8 cellular contexts compared by ENCODE assay signal in the genomic region with DNA sequence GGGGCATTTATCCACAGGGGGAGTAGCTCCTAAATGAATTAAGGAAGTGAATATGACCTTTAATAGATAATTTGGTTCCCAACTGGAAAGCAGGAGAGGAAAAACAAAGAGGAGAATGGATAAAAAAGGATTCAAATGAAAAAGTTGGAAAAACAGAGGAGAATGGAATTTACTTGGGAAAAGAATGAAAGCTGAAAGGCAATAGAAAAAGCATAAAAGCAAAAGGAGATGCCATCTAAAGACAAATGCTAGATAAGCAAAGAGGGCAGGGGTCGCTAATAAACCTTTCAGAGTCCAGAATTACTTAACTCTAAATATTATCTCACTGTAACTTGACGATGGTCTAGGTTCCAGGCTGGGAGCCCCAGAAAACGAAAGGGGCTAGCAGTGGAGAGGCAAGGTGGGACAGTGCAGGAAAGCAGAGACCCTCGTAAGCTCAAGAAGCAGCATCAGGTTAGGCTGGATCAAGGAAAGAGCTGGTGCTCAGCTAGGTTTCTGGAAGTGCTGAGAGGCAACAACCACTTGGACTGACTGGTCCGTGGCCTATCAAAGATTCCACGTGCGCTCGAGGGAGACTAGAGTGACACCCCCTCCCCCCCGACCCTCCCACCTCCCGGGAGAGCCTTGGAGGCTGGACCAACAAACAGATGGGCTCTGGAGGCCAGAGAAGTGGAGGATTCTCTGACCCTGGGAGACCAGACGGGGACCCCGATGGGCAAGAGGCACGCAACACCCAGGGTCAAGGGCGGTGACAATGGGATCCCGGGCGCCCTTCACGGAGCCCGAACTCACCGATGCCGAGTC. TPM values are rescaled to one million over a fixed set of nuclear protein-coding genes. Genes with fewer than 3 reads are reported as not detected.
DNase-seq lines count a peak whose midpoint lies in the region; ATAC-seq and TF ChIP-seq lines count a peak whose summit lies in the region.

No MANE protein-coding gene starts in this region.

- H3K9me3 Mint-ChIP-seq in activated CD8-positive, alpha-beta memory T cell treated with anti-CD3 and anti-CD28 coated beads, Interleukin-2, amount 10 ng/mL, durations not matched to agents 7 days and 5 days (ENCODE audit: low read depth), result no peaks in the 10 kb centered on the region

- no peaks in the 10 kb centered on the region for H3K9me3 ChIP-seq in prostate gland

- H3K36me3 Mint-ChIP-seq in activated CD8-positive, alpha-beta memory T cell treated with anti-CD3 and anti-CD28 coated beads, Interleukin-2, amount 10 ng/mL, durations not matched to agents 7 days and 5 days, result no peaks in the 10 kb centered on the region

- no peak for DNase-seq in activated CD8-positive, alpha-beta memory T cell treated with anti-CD3 and anti-CD28 coated beads, Interleukin-2, amount 10 ng/mL, durations not matched to agents 7 days and 5 days
- no peak for DNase-seq in activated CD8-positive, alpha-beta memory T cell treated with anti-CD3 and anti-CD28 coated beads, Interleukin-2, amount 50 U/mL, for 48 hours
- DNase-seq in SK-MEL-5 (ENCODE audit: low read depth, low spot score) (peak; percentile 42), fibroblast of mammary gland (ENCODE audit: low read depth) (no peak), prostate gland (ENCODE audit: low spot score) (no peak), foreskin melanocyte (no peak), cortex of kidney (lab: John Stamatoyannopoulos, UW) (no peak)

- H3K27ac Mint-ChIP-seq in activated CD8-positive, alpha-beta memory T cell treated with anti-CD3 and anti-CD28 coated beads, Interleukin-2, amount 10 ng/mL, durations not matched to agents 7 days and 5 days, result no peak overlapping the region

- no peak for ATAC-seq in activated CD8-positive, alpha-beta memory T cell treated with anti-CD3 and anti-CD28 coated beads, Interleukin-2, amount 10 ng/mL, durations not matched to agents 7 days and 5 days
- no peak for ATAC-seq in HG03354 (IDR thresholded peaks at IDR 0.05; ENCODE audit: poor library complexity, severe bottlenecking, unreplicated experiment)

- H3K36me3 ChIP-seq in prostate gland, result no peaks in the 10 kb centered on the region

- TF ChIP-seq POLR2A in prostate gland (IDR thresholded peaks at IDR 0.05), result no peak

- intact Hi-C loops in prostate gland (cut with DNase I), result loop anchor here (5.0 kb wide), 2 partner anchors 72 to 118 kb away; partner anchors contain the start of gene LRRK2

- peak overlapping the region; percentile 74 to 78 for H3K27ac ChIP-seq in prostate gland

- H3K4me3 ChIP-seq in fibroblast of mammary gland (ENCODE audit: control insufficient read depth, low read depth, low read length) (peak overlapping the region; percentile 67), prostate gland (peak overlapping the region; percentile 69 to 87)

- peaks cover 35% of the 10 kb centered on the region for H3K4me1 Mint-ChIP-seq in activated CD8-positive, alpha-beta memory T cell treated with anti-CD3 and anti-CD28 coated beads, Interleukin-2, amount 10 ng/mL, durations not matched to agents 7 days and 5 days

- 21% methylated on average over 20 of the region's 20 CpGs for WGBS in prostate gland

- CTCF ChIA-PET in activated CD8-positive, alpha-beta memory T cell treated with anti-CD3 and anti-CD28 coated beads, Interleukin-2, amount 10 ng/mL, durations not matched to agents 7 days and 5 days (lab: Charles Lee), result interaction anchor here (1.4 to 7.3 kb wide), 5 partner anchors 11 to 94 kb away, joined by 3 to 93 read pairs (median 4); no protein-coding TSS in a partner anchor

- in situ Hi-C loops in SK-MEL-5 (cut with HindIII; ENCODE audit: low pct_unique_long_range_greater_than_20kb, low sequenced_read_pairs), result loop anchor here (25.0 kb wide), 1 partner anchor 92 kb away; no protein-coding TSS in a partner anchor

- TF ChIP-seq CTCF in fibroblast of mammary gland (conservative IDR thresholded peaks at IDR 0.05; ENCODE audit: control insufficient read depth, insufficient read depth, low read depth, low read length) (no peak), prostate gland (IDR thresholded peaks at IDR 0.05) (no peak)

- H3K4me3 Mint-ChIP-seq in activated CD8-positive, alpha-beta memory T cell treated with anti-CD3 and anti-CD28 coated beads, Interleukin-2, amount 10 ng/mL, durations not matched to agents 7 days and 5 days, result peak overlapping the region; percentile 76

- H3K27me3 Mint-ChIP-seq in activated CD8-positive, alpha-beta memory T cell treated with anti-CD3 and anti-CD28 coated beads, Interleukin-2, amount 10 ng/mL, durations not matched to agents 7 days and 5 days, result peaks cover 9% of the 10 kb centered on the region

- no peaks in the 10 kb centered on the region for H3K27me3 ChIP-seq in prostate gland (replicated peaks; ENCODE audit: insufficient read depth)

- no peaks in the 10 kb centered on the region for H3K4me1 ChIP-seq in prostate gland (replicated peaks)

RNA-seq across cellular contexts. Expression of gene SLC2A13, which starts 1.2 kb away (rescaled TPM):
- 1 to 10 TPM; 7.8 to 8.0 TPM for total RNA-seq in activated CD8-positive, alpha-beta memory T cell treated with anti-CD3 and anti-CD28 coated beads, Interleukin-2, amount 10 ng/mL, durations not matched to agents 7 days and 5 days
- 51.8 and 53.6 TPM in 2 replicates for total RNA-seq in SK-MEL-5 (2014; rRNA removed; shearing (Covaris generic))
- polyA plus RNA-seq in SK-MEL-5 (2015; cell fraction: cytosol; rRNA removed), result 14.8 and 23.8 TPM in 2 replicates
- 27.3 and 31.9 TPM in 2 replicates for polyA plus RNA-seq in SK-MEL-5 (2015; cell fraction: nucleus; rRNA removed)
- 10 to 100 TPM in 1 of 2 donors, 1 to 10 TPM in 1; 5.9 to 13.7 TPM for total RNA-seq in prostate gland
